1 cellular context compared by ENCODE assay signal in the genomic region with DNA sequence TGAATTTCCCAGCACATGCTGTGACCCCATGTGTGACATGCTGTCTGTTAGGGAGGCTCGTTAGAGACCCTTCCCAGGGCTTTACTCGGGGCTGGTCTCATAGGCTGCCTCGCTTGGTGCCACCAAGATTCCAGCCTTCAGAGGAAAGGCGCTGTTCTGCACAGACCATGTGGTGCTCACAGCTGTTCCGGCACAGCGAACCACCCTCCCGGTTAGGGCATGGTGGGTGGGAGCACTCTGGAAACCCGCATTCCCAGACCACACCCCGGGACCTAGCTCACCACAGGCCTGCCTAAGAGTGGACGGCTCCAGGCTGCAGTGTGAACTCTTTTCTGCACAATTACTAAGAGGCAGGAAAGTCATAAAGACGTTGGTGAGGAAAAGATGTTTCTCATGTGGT.
TF ChIP-seq lines count a peak whose summit lies in the region.

No MANE protein-coding gene starts in this region.

TF ChIP-seq in SK-N-SH treated with all-trans-retinoic acid at 6 μM for 48 hours, 23 proteins besides CTCF, POLR2A, EP300 and RAD21 (continued from another document):
- TF ChIP-seq, protein P1, sequence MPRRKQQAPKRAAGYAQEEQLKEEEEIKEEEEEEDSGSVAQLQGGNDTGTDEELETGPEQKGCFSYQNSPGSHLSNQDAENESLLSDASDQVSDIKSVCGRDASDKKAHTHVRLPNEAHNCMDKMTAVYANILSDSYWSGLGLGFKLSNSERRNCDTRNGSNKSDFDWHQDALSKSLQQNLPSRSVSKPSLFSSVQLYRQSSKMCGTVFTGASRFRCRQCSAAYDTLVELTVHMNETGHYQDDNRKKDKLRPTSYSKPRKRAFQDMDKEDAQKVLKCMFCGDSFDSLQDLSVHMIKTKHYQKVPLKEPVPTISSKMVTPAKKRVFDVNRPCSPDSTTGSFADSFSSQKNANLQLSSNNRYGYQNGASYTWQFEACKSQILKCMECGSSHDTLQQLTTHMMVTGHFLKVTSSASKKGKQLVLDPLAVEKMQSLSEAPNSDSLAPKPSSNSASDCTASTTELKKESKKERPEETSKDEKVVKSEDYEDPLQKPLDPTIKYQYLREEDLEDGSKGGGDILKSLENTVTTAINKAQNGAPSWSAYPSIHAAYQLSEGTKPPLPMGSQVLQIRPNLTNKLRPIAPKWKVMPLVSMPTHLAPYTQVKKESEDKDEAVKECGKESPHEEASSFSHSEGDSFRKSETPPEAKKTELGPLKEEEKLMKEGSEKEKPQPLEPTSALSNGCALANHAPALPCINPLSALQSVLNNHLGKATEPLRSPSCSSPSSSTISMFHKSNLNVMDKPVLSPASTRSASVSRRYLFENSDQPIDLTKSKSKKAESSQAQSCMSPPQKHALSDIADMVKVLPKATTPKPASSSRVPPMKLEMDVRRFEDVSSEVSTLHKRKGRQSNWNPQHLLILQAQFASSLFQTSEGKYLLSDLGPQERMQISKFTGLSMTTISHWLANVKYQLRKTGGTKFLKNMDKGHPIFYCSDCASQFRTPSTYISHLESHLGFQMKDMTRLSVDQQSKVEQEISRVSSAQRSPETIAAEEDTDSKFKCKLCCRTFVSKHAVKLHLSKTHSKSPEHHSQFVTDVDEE (CRISPR knock-in tag; IDR thresholded peaks at IDR 0.05), result no peak
- TF ChIP-seq, protein P2, sequence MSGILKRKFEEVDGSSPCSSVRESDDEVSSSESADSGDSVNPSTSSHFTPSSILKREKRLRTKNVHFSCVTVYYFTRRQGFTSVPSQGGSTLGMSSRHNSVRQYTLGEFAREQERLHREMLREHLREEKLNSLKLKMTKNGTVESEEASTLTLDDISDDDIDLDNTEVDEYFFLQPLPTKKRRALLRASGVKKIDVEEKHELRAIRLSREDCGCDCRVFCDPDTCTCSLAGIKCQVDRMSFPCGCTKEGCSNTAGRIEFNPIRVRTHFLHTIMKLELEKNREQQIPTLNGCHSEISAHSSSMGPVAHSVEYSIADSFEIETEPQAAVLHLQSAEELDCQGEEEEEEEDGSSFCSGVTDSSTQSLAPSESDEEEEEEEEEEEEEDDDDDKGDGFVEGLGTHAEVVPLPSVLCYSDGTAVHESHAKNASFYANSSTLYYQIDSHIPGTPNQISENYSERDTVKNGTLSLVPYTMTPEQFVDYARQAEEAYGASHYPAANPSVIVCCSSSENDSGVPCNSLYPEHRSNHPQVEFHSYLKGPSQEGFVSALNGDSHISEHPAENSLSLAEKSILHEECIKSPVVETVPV (CRISPR knock-in tag; IDR thresholded peaks at IDR 0.05), result no peak
- TF ChIP-seq RARB (CRISPR knock-in tag; IDR thresholded peaks at IDR 0.05) (no peak), TCF4 (CRISPR knock-in tag; IDR thresholded peaks at IDR 0.05; ENCODE audit: borderline replicate concordance) (no peak), ARNTL (CRISPR knock-in tag; IDR thresholded peaks at IDR 0.05; ENCODE audit: borderline replicate concordance, low read depth) (no peak), ESRRG (CRISPR knock-in tag; IDR thresholded peaks at IDR 0.05) (no peak), CSDC2 (CRISPR knock-in tag; IDR thresholded peaks at IDR 0.05) (no peak), ZFP30 (CRISPR knock-in tag; IDR thresholded peaks at IDR 0.05) (no peak), ISL1 (CRISPR knock-in tag; IDR thresholded peaks at IDR 0.05) (no peak), ZNF70 (CRISPR knock-in tag; IDR thresholded peaks at IDR 0.05) (no peak), TOX (CRISPR knock-in tag; IDR thresholded peaks at IDR 0.05; ENCODE audit: borderline replicate concordance) (no peak), OSR1 (CRISPR knock-in tag; IDR thresholded peaks at IDR 0.05) (no peak), BACH2 (CRISPR knock-in tag; IDR thresholded peaks at IDR 0.05; ENCODE audit: borderline replicate concordance) (no peak)
